Comparison of ENCODE assay signal across 15 cellular contexts in the genomic region with DNA sequence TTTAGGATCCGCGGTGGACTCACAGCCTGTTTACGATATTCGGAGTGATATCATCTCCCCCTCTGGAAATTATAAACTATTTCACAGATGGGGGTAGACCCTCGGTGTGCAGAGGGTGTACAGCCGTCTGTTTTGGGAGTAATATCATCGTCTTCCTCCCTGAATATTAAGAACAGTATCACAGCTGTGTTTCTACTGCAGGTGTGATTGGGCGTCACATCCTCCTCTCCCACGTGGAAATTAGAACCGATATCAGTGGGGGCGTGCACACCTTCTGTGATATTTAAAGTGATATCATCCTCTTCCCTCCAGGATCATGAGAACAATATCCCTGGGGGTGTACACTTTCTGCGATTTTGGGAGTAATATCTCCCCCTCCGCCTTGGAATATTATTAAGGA. TPM values are rescaled to one million over a fixed set of nuclear protein-coding genes. Genes with fewer than 3 reads are reported as not detected.
"Had no signal": no experiment of that assay in that cellular context is flagged by ENCODE, and none has a peak within 500 bp of the region (broad histone marks: within the 10 kb centered on the region; RNA-seq: fewer than 3 reads in every experiment).

No MANE protein-coding gene starts in this region.

RNA-seq across cellular contexts. Expression of a gene that starts 19.2 kb away (rescaled TPM):
- total RNA-seq: glomerular endothelial cell; heart left ventricle; kidney epithelial cell; mucosa of descending colon; natural killer cell treated with Interleukin-12 subunit alpha and Interleukin-12 subunit beta and Interleukin-15 and Interleukin-18, amount 100 ng/mL, for 72 hours; ovary; posterior vena cava; right atrium auricular region; sigmoid colon; subcutaneous adipose tissue; testis; upper lobe of right lung; vagina had no signal
- polyA plus RNA-seq: heart left ventricle, liver, mammary epithelial cell, ovary had no signal
